8 cellular contexts compared by ENCODE assay signal in genomic region chr11:114280696-114281095, GRCh38. TPM values are rescaled to one million over a fixed set of nuclear protein-coding genes. Genes with fewer than 3 reads are reported as not detected.
DNase-seq lines count a peak whose midpoint lies in the region; ATAC-seq and TF ChIP-seq lines count a peak whose summit lies in the region.

No MANE protein-coding gene starts in this region.

- peak; percentile 71 to 88 for TF ChIP-seq CTCF in brain (conservative IDR thresholded peaks at IDR 0.05)
- TF ChIP-seq CTCF in type B pancreatic cell (conservative IDR thresholded peaks at IDR 0.05) = peak; percentile 79

- DNase-seq in AML-193 (lab: John Stamatoyannopoulos, UW) (peak; percentile 26 to 37), H4 (ENCODE audit: low spot score) (peak; percentile 87), NCI-H510A (lab: John Stamatoyannopoulos, UW) (peak; percentile 66), kidney tubule cell (ENCODE audit: low spot score) (peak; percentile 82), type B pancreatic cell (ENCODE audit: extremely low spot score, unreplicated experiment) (no peak)

- H3K36me3 Mint-ChIP-seq in brain (no peaks in the 10 kb centered on the region), type B pancreatic cell (no peaks in the 10 kb centered on the region)

- H3K27ac Mint-ChIP-seq in brain = peak overlapping the region in 1 of 5 experiments; percentile 36
- H3K27ac Mint-ChIP-seq in type B pancreatic cell = peak overlapping the region; percentile 80

- H3K9me3 Mint-ChIP-seq in brain (no peaks in the 10 kb centered on the region), type B pancreatic cell (no peaks in the 10 kb centered on the region)

- H3K4me3 Mint-ChIP-seq in brain (no peak overlapping the region), type B pancreatic cell (no peak overlapping the region)

- ATAC-seq in GM21360 (IDR thresholded peaks at IDR 0.05; ENCODE audit: unreplicated experiment) (no peak), HG02571 (IDR thresholded peaks at IDR 0.05; ENCODE audit: unreplicated experiment) (no peak)

- H3K27me3 Mint-ChIP-seq in brain = peaks cover 20% of the 10 kb centered on the region
- H3K27me3 Mint-ChIP-seq in type B pancreatic cell = peaks cover 16% of the 10 kb centered on the region

- H3K4me1 Mint-ChIP-seq in brain (peaks cover 9% of the 10 kb centered on the region), type B pancreatic cell (ENCODE audit: unreplicated experiment) (peaks cover 9% of the 10 kb centered on the region)

RNA-seq across cellular contexts. Expression of gene NNMT, which starts 15.5 kb away (rescaled TPM):
- 895 and 907 TPM in 2 replicates for total RNA-seq in H4 (2014; rRNA removed; shearing (Covaris generic))
- polyA plus RNA-seq in brain (ENCODE audit: insufficient read depth, low read depth, low replicate concordance) = 3.6 TPM
- 0.64 and 2.8 TPM in 2 replicates for total RNA-seq in type B pancreatic cell (ENCODE audit: low replicate concordance)

Comparison
In these comparisons a context has a peak if more than half of its experiments do, and no peak if none do; other contexts are left out.
1. RNA of gene NNMT, which starts 15.5 kb away (total RNA-seq): 895 to 907 TPM in H4; 0.64 to 2.8 TPM in type B pancreatic cell; every median in the first group is over 100 times any median in the second.